In genomic region chr5:151703227-151703626, GRCh38 we compare ENCODE assay signal across 1 cellular context.
TF ChIP-seq lines count a peak whose summit lies in the region.

No MANE protein-coding gene starts in this region.

TF ChIP-seq in WTC11, 78 proteins besides CTCF, POLR2A, EP300 and RAD21 (continued from another document):
- TF ChIP-seq CDX4 (CRISPR knock-in tag; IDR thresholded peaks at IDR 0.05; ENCODE audit: borderline replicate concordance), result no peak
